1 cellular context compared by ENCODE assay signal in the genomic region with DNA sequence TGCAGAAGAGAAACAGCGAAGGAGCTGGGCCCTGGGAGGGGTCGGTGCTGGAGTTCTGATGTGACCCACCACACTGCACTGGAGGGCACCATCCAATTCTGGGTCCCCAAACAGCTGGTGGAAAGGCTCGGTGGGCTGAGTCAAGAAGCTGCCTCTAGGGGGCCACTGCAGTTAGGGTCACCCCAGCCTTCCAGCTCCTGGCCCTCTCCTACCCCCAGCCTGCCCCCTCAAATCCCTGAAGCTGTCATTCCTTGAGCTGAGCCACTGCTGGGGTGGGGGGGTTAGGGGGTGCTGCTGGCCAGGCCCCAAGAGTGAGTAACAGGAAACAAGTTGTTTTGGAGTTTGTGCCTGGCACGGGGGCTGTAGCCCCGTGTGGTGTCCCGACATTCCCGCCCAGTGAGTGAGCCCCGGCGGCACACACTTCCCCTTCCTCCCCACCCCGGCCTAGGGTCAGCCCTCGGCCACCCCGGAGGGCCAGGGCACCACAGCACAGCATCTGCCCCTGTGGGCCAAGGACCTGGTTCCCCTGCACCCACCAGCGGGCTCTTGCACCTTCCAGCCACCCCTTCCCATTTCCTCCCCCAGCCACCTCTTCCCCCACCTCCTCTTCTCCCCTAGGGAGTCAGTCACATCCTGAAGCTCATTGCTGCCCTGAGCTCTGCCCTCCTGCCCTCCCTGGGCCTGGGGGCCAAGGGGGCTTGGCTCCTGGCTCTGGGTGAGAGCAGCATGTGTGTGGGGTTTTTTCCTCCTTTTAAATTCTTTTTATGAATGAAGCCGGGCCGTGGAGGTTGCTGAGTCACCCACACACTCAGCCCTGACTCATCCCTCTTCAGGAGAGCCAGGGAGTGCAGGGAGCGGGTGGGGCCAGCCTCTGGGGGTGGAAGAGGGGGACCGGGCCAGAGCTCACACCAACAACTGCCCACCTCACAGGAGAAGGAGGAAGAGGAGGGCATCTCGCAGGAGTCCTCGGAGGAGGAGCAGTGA.
TF ChIP-seq lines count a peak whose summit lies in the region.

No MANE protein-coding gene starts in this region.

TF ChIP-seq in K562, 482 proteins besides CTCF, POLR2A, EP300 and RAD21 (continued from another document and continues in another):
- TF ChIP-seq, protein P1, sequence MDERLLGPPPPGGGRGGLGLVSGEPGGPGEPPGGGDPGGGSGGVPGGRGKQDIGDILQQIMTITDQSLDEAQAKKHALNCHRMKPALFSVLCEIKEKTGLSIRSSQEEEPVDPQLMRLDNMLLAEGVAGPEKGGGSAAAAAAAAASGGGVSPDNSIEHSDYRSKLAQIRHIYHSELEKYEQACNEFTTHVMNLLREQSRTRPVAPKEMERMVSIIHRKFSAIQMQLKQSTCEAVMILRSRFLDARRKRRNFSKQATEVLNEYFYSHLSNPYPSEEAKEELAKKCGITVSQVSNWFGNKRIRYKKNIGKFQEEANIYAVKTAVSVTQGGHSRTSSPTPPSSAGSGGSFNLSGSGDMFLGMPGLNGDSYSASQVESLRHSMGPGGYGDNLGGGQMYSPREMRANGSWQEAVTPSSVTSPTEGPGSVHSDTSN (CRISPR knock-in tag; IDR thresholded peaks at IDR 0.05; ENCODE audit: low read depth), result no peak
- TF ChIP-seq, protein P1 (tag; conservative IDR thresholded peaks at IDR 0.05; ENCODE audit: low read depth), result no peak
- TF ChIP-seq CC2D1A (IDR thresholded peaks at IDR 0.05), result 0 out of 2 replicates have a peak, but pooled peaks have one; percentile 10
- no peak; a peak in 2 of 4 replicates for TF ChIP-seq TEAD1 (CRISPR knock-in tag; IDR thresholded peaks at IDR 0.05)
- peak; percentile 52 for TF ChIP-seq DACH1 (IDR thresholded peaks at IDR 0.05; ENCODE audit: partially characterized antibody)
- no peak for TF ChIP-seq ZNF583 (CRISPR knock-in tag; IDR thresholded peaks at IDR 0.05)
- no peak for TF ChIP-seq EZH2 (IDR thresholded peaks at IDR 0.05; ENCODE audit: borderline replicate concordance, low read depth, low read length)
- TF ChIP-seq, protein P2, sequence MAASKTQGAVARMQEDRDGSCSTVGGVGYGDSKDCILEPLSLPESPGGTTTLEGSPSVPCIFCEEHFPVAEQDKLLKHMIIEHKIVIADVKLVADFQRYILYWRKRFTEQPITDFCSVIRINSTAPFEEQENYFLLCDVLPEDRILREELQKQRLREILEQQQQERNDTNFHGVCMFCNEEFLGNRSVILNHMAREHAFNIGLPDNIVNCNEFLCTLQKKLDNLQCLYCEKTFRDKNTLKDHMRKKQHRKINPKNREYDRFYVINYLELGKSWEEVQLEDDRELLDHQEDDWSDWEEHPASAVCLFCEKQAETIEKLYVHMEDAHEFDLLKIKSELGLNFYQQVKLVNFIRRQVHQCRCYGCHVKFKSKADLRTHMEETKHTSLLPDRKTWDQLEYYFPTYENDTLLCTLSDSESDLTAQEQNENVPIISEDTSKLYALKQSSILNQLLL (CRISPR knock-in tag; IDR thresholded peaks at IDR 0.05; ENCODE audit: borderline replicate concordance), result no peak
- TF ChIP-seq MECOM (CRISPR knock-in tag; IDR thresholded peaks at IDR 0.05), result no peak
- no peak for TF ChIP-seq ZNF143 (CRISPR knock-in tag; IDR thresholded peaks at IDR 0.05)
- TF ChIP-seq XRCC5 (IDR thresholded peaks at IDR 0.05; ENCODE audit: low read depth, low read length), result peak; percentile 43; the same call in 1 of the 2 replicates
- TF ChIP-seq, protein P3, sequence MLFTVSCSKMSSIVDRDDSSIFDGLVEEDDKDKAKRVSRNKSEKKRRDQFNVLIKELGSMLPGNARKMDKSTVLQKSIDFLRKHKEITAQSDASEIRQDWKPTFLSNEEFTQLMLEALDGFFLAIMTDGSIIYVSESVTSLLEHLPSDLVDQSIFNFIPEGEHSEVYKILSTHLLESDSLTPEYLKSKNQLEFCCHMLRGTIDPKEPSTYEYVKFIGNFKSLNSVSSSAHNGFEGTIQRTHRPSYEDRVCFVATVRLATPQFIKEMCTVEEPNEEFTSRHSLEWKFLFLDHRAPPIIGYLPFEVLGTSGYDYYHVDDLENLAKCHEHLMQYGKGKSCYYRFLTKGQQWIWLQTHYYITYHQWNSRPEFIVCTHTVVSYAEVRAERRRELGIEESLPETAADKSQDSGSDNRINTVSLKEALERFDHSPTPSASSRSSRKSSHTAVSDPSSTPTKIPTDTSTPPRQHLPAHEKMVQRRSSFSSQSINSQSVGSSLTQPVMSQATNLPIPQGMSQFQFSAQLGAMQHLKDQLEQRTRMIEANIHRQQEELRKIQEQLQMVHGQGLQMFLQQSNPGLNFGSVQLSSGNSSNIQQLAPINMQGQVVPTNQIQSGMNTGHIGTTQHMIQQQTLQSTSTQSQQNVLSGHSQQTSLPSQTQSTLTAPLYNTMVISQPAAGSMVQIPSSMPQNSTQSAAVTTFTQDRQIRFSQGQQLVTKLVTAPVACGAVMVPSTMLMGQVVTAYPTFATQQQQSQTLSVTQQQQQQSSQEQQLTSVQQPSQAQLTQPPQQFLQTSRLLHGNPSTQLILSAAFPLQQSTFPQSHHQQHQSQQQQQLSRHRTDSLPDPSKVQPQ (CRISPR knock-in tag; IDR thresholded peaks at IDR 0.05; ENCODE audit: borderline replicate concordance), result no peak
- TF ChIP-seq, protein P4, sequence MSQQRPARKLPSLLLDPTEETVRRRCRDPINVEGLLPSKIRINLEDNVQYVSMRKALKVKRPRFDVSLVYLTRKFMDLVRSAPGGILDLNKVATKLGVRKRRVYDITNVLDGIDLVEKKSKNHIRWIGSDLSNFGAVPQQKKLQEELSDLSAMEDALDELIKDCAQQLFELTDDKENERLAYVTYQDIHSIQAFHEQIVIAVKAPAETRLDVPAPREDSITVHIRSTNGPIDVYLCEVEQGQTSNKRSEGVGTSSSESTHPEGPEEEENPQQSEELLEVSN (IDR thresholded peaks at IDR 0.05; ENCODE audit: borderline replicate concordance in 1 of 2, extremely low read depth in 1 of 2, insufficient read depth in 1 of 2, insufficient read length in 1 of 2, low read depth in 1 of 2, low read length in 1 of 2, poor library complexity in 1 of 2, severe bottlenecking in 1 of 2), result peak in 1 of 2 experiments; percentile 59
- TF ChIP-seq E2F3 (CRISPR knock-in tag; IDR thresholded peaks at IDR 0.05), result no peak
- TF ChIP-seq KDM2B (CRISPR knock-in tag; IDR thresholded peaks at IDR 0.05), result no peak
- TF ChIP-seq ZNF24 (IDR thresholded peaks at IDR 0.05), result no peak
- peak; percentile 51; the same call in 1 of the 2 replicates for TF ChIP-seq ZNF165 (CRISPR knock-in tag; IDR thresholded peaks at IDR 0.05; ENCODE audit: borderline replicate concordance)
- TF ChIP-seq, protein P5, sequence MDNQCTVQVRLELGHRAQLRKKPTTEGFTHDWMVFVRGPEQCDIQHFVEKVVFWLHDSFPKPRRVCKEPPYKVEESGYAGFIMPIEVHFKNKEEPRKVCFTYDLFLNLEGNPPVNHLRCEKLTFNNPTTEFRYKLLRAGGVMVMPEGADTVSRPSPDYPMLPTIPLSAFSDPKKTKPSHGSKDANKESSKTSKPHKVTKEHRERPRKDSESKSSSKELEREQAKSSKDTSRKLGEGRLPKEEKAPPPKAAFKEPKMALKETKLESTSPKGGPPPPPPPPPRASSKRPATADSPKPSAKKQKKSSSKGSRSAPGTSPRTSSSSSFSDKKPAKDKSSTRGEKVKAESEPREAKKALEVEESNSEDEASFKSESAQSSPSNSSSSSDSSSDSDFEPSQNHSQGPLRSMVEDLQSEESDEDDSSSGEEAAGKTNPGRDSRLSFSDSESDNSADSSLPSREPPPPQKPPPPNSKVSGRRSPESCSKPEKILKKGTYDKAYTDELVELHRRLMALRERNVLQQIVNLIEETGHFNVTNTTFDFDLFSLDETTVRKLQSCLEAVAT (IDR thresholded peaks at IDR 0.05), result no peak
- TF ChIP-seq, protein P6, sequence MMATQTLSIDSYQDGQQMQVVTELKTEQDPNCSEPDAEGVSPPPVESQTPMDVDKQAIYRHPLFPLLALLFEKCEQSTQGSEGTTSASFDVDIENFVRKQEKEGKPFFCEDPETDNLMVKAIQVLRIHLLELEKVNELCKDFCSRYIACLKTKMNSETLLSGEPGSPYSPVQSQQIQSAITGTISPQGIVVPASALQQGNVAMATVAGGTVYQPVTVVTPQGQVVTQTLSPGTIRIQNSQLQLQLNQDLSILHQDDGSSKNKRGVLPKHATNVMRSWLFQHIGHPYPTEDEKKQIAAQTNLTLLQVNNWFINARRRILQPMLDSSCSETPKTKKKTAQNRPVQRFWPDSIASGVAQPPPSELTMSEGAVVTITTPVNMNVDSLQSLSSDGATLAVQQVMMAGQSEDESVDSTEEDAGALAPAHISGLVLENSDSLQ (IDR thresholded peaks at IDR 0.05), result no peak
- no peak; the same call in none of the 2 replicates for TF ChIP-seq PML (IDR thresholded peaks at IDR 0.05; ENCODE audit: low read length)
- no peak for TF ChIP-seq SP1 (CRISPR knock-in tag; IDR thresholded peaks at IDR 0.05)
- peak; percentile 90 for TF ChIP-seq SMARCC2 (IDR thresholded peaks at IDR 0.05; ENCODE audit: low read depth)
- TF ChIP-seq TAF15 (IDR thresholded peaks at IDR 0.05; ENCODE audit: low read depth, low read length), result no peak
- TF ChIP-seq PHTF2 (CRISPR knock-in tag; IDR thresholded peaks at IDR 0.05), result no peak
- no peak for TF ChIP-seq KAT8 (IDR thresholded peaks at IDR 0.05; ENCODE audit: low read depth)
- TF ChIP-seq, protein P7, sequence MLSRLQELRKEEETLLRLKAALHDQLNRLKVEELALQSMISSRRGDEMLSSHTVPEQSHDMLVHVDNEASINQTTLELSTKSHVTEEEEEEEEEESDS (CRISPR knock-in tag; IDR thresholded peaks at IDR 0.05), result no peak
- TF ChIP-seq NFE2 (IDR thresholded peaks at IDR 0.05; ENCODE audit: low read depth), result peak; percentile 99
- peak; percentile 15 for TF ChIP-seq ARHGAP35 (IDR thresholded peaks at IDR 0.05; ENCODE audit: partially characterized antibody)
- TF ChIP-seq, protein P8, sequence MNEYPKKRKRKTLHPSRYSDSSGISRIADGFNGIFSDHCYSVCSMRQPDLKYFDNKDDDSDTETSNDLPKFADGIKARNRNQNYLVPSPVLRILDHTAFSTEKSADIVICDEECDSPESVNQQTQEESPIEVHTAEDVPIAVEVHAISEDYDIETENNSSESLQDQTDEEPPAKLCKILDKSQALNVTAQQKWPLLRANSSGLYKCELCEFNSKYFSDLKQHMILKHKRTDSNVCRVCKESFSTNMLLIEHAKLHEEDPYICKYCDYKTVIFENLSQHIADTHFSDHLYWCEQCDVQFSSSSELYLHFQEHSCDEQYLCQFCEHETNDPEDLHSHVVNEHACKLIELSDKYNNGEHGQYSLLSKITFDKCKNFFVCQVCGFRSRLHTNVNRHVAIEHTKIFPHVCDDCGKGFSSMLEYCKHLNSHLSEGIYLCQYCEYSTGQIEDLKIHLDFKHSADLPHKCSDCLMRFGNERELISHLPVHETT (CRISPR knock-in tag; conservative IDR thresholded peaks at IDR 0.05 in 1 of 2, IDR thresholded peaks at IDR 0.05 in 1 of 2), result no peak
- peak; percentile 81 for TF ChIP-seq JUNB (CRISPR knock-in tag; conservative IDR thresholded peaks at IDR 0.05)
- no peak for TF ChIP-seq SIN3B (IDR thresholded peaks at IDR 0.05; ENCODE audit: low read depth)
- no peak for TF ChIP-seq ZNF197 (CRISPR knock-in tag; IDR thresholded peaks at IDR 0.05; ENCODE audit: low read depth)
- no peak for TF ChIP-seq STAT5B (CRISPR knock-in tag; IDR thresholded peaks at IDR 0.05)
- TF ChIP-seq, protein P9, sequence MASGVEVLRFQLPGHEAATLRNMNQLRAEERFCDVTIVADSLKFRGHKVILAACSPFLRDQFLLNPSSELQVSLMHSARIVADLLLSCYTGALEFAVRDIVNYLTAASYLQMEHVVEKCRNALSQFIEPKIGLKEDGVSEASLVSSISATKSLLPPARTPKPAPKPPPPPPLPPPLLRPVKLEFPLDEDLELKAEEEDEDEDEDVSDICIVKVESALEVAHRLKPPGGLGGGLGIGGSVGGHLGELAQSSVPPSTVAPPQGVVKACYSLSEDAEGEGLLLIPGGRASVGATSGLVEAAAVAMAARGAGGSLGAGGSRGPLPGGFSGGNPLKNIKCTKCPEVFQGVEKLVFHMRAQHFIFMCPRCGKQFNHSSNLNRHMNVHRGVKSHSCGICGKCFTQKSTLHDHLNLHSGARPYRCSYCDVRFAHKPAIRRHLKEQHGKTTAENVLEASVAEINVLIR (CRISPR knock-in tag; IDR thresholded peaks at IDR 0.05), result no peak
- no peak for TF ChIP-seq NBN (IDR thresholded peaks at IDR 0.05; ENCODE audit: low read depth)
- TF ChIP-seq, protein P10, sequence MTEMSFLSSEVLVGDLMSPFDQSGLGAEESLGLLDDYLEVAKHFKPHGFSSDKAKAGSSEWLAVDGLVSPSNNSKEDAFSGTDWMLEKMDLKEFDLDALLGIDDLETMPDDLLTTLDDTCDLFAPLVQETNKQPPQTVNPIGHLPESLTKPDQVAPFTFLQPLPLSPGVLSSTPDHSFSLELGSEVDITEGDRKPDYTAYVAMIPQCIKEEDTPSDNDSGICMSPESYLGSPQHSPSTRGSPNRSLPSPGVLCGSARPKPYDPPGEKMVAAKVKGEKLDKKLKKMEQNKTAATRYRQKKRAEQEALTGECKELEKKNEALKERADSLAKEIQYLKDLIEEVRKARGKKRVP (CRISPR knock-in tag; IDR thresholded peaks at IDR 0.05), result no peak
- peak; percentile 80 for TF ChIP-seq FOS (IDR thresholded peaks at IDR 0.05; ENCODE audit: extremely low read depth, insufficient read length)
- TF ChIP-seq, protein P11, sequence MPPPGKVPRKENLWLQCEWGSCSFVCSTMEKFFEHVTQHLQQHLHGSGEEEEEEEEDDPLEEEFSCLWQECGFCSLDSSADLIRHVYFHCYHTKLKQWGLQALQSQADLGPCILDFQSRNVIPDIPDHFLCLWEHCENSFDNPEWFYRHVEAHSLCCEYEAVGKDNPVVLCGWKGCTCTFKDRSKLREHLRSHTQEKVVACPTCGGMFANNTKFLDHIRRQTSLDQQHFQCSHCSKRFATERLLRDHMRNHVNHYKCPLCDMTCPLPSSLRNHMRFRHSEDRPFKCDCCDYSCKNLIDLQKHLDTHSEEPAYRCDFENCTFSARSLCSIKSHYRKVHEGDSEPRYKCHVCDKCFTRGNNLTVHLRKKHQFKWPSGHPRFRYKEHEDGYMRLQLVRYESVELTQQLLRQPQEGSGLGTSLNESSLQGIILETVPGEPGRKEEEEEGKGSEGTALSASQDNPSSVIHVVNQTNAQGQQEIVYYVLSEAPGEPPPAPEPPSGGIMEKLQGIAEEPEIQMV (tag; conservative IDR thresholded peaks at IDR 0.05; ENCODE audit: low read depth), result no peak
- TF ChIP-seq FOXA3 (CRISPR knock-in tag; conservative IDR thresholded peaks at IDR 0.05 in 1 of 2, IDR thresholded peaks at IDR 0.05 in 1 of 2), result no peak
- TF ChIP-seq MYNN (IDR thresholded peaks at IDR 0.05), result 0 out of 2 replicates have a peak, but pooled peaks have one; percentile 42
- no peak for TF ChIP-seq MYNN (CRISPR knock-in tag; IDR thresholded peaks at IDR 0.05)
- no peak for TF ChIP-seq ZNF133 (CRISPR knock-in tag; IDR thresholded peaks at IDR 0.05)
- TF ChIP-seq CBFB (CRISPR knock-in tag; IDR thresholded peaks at IDR 0.05), result no peak
- TF ChIP-seq RBM15 (IDR thresholded peaks at IDR 0.05; ENCODE audit: insufficient read depth, low read length), result no peak
- TF ChIP-seq ASH1L (IDR thresholded peaks at IDR 0.05; ENCODE audit: borderline replicate concordance, low read depth, partially characterized antibody), result no peak
- TF ChIP-seq FUS (optimal IDR thresholded peaks at IDR 0.05; ENCODE audit: low read depth, low read length), result no peak
- TF ChIP-seq SUPT5H (IDR thresholded peaks at IDR 0.05), result peak; percentile 67
- peak in 1 of 2 experiments; percentile 70; a peak in 2 of 4 replicates for TF ChIP-seq HDAC1 (IDR thresholded peaks at IDR 0.05)
